1 cellular context compared by ENCODE assay signal in the genomic region with DNA sequence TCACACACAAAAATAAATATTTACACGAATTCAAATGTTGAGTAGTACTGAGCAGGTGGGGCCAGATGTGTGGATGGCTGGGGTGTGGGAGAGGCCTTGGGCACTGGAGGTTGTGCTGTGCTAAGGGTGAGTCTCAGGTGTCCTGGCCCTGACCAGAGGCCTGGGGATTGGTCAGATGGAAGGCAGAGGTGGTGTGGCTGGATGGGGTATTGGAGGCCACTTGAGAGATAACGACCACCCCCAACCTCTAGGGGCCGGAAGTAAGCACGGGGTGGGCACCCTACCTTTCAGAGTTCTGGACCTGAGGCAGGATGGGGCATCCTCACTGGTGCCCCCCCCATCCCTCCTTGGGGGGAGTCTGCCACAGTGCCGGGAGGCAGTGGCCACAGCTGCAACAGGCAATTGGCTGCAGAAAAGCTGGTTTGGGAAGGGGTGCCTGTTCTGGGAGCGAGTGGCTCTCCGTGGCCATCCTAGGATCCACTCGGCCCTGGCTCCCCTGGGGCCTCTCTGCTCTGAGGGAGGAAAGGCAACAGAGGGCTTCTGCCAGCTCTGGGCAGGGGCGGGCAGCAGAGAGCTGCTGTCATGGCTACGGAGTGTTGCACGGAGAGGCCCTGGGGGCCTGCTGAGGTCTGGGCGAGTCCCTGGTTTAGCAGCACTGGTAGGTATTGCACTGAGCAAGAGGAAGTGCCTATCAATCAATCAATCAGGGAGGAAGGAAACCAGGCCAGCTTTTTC.
A peak's percentile ranks its signal among the peaks of the same experiment; 100 is the strongest.
TF ChIP-seq lines count a peak whose summit lies in the region.

No MANE protein-coding gene starts in this region.

TF ChIP-seq in K562, 482 proteins besides CTCF, POLR2A, EP300 and RAD21 (continued from another document):
- TF ChIP-seq ZBTB9 (CRISPR knock-in tag; IDR thresholded peaks at IDR 0.05) (no peak), ZNF77 (CRISPR knock-in tag; IDR thresholded peaks at IDR 0.05) (no peak), HEY1 (CRISPR knock-in tag; IDR thresholded peaks at IDR 0.05; ENCODE audit: borderline replicate concordance) (no peak), CBX2 (IDR thresholded peaks at IDR 0.05; ENCODE audit: insufficient read depth, low read length, poor library complexity, severe bottlenecking) (no peak), ZNF23 (CRISPR knock-in tag; IDR thresholded peaks at IDR 0.05) (no peak), PATZ1 (CRISPR knock-in tag; IDR thresholded peaks at IDR 0.05; ENCODE audit: borderline replicate concordance) (no peak), ZBTB49 (CRISPR knock-in tag; IDR thresholded peaks at IDR 0.05; ENCODE audit: borderline replicate concordance) (no peak), L3MBTL2 (IDR thresholded peaks at IDR 0.05) (no peak), BRF1 (IDR thresholded peaks at IDR 0.05; ENCODE audit: borderline replicate concordance, extremely low read depth, insufficient read length) (no peak), GATAD2B (IDR thresholded peaks at IDR 0.05; ENCODE audit: borderline replicate concordance) (no peak), POLR2G (IDR thresholded peaks at IDR 0.05; ENCODE audit: low read depth, low read length) (peak; percentile 67), MEIS2 (IDR thresholded peaks at IDR 0.05; ENCODE audit: partially characterized antibody) (peak; percentile 20), ARID2 (IDR thresholded peaks at IDR 0.05) (no peak), CHAMP1 (IDR thresholded peaks at IDR 0.05) (no peak), KHSRP (IDR thresholded peaks at IDR 0.05) (no peak), MIER1 (IDR thresholded peaks at IDR 0.05; ENCODE audit: low read depth) (no peak), ZNF24 (IDR thresholded peaks at IDR 0.05) (no peak), SRF (CRISPR knock-in tag; IDR thresholded peaks at IDR 0.05) (no peak), RBM22 (IDR thresholded peaks at IDR 0.05; ENCODE audit: low read depth, low read length, poor library complexity, severe bottlenecking) (peak; percentile 63), ZNF384 (IDR thresholded peaks at IDR 0.05; ENCODE audit: low read depth, low read length) (no peak), ZNF395 (CRISPR knock-in tag; IDR thresholded peaks at IDR 0.05) (no peak)
- TF ChIP-seq, protein P1, sequence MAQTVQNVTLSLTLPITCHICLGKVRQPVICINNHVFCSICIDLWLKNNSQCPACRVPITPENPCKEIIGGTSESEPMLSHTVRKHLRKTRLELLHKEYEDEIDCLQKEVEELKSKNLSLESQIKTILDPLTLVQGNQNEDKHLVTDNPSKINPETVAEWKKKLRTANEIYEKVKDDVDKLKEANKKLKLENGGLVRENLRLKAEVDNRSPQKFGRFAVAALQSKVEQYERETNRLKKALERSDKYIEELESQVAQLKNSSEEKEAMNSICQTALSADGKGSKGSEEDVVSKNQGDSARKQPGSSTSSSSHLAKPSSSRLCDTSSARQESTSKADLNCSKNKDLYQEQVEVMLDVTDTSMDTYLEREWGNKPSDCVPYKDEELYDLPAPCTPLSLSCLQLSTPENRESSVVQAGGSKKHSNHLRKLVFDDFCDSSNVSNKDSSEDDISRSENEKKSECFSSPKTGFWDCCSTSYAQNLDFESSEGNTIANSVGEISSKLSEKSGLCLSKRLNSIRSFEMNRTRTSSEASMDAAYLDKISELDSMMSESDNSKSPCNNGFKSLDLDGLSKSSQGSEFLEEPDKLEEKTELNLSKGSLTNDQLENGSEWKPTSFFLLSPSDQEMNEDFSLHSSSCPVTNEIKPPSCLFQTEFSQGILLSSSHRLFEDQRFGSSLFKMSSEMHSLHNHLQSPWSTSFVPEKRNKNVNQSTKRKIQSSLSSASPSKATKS (CRISPR knock-in tag; IDR thresholded peaks at IDR 0.05), result no peak
- TF ChIP-seq, protein P2, sequence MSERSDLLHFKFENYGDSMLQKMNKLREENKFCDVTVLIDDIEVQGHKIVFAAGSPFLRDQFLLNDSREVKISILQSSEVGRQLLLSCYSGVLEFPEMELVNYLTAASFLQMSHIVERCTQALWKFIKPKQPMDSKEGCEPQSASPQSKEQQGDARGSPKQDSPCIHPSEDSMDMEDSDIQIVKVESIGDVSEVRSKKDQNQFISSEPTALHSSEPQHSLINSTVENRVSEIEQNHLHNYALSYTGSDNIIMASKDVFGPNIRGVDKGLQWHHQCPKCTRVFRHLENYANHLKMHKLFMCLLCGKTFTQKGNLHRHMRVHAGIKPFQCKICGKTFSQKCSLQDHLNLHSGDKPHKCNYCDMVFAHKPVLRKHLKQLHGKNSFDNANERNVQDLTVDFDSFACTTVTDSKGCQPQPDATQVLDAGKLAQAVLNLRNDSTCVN (CRISPR knock-in tag; IDR thresholded peaks at IDR 0.05), result no peak
- TF ChIP-seq, protein P3, sequence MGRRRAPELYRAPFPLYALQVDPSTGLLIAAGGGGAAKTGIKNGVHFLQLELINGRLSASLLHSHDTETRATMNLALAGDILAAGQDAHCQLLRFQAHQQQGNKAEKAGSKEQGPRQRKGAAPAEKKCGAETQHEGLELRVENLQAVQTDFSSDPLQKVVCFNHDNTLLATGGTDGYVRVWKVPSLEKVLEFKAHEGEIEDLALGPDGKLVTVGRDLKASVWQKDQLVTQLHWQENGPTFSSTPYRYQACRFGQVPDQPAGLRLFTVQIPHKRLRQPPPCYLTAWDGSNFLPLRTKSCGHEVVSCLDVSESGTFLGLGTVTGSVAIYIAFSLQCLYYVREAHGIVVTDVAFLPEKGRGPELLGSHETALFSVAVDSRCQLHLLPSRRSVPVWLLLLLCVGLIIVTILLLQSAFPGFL (CRISPR knock-in tag; IDR thresholded peaks at IDR 0.05), result no peak
- TF ChIP-seq, protein P4, sequence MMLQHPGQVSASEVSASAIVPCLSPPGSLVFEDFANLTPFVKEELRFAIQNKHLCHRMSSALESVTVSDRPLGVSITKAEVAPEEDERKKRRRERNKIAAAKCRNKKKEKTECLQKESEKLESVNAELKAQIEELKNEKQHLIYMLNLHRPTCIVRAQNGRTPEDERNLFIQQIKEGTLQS (IDR thresholded peaks at IDR 0.05), result no peak
- TF ChIP-seq, protein P4 (CRISPR knock-in tag; conservative IDR thresholded peaks at IDR 0.05), result no peak
- TF ChIP-seq, protein P5, sequence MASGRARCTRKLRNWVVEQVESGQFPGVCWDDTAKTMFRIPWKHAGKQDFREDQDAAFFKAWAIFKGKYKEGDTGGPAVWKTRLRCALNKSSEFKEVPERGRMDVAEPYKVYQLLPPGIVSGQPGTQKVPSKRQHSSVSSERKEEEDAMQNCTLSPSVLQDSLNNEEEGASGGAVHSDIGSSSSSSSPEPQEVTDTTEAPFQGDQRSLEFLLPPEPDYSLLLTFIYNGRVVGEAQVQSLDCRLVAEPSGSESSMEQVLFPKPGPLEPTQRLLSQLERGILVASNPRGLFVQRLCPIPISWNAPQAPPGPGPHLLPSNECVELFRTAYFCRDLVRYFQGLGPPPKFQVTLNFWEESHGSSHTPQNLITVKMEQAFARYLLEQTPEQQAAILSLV (tag; IDR thresholded peaks at IDR 0.05), result no peak
- TF ChIP-seq, protein P6, sequence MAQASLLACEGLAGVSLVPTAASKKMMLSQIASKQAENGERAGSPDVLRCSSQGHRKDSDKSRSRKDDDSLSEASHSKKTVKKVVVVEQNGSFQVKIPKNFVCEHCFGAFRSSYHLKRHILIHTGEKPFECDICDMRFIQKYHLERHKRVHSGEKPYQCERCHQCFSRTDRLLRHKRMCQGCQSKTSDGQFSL (CRISPR knock-in tag; IDR thresholded peaks at IDR 0.05), result peak; percentile 66
- TF ChIP-seq, protein P6 (tag; IDR thresholded peaks at IDR 0.05), result no peak
TF ChIP-seq in K562: peak in this region for 5.
